9 cellular contexts compared by ENCODE assay signal in the genomic region with DNA sequence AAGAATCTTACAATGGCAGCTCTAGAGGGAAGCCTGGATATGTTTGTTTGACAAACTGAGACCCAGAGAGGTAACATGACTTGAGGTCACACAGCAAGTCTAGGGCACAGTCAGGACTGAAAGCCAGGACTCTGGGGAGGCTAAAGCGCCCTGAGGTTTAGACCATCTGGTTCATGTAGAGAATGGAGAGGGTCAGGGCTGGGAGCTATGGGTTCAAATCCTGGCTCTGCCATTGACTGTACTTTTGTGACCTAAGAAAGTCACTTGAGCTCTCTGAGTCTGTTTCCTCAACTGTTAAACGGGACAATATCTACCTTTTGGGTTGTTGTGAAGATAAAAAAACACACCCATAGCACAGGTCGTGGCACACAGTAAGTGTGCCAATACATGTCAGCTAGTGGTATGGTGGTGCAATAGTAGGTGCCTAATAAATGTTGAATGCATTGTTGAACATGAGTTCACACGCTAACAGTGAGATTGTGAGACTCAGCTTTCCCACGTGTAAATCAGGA. TPM values are rescaled to one million over a fixed set of nuclear protein-coding genes. Genes with fewer than 3 reads are reported as not detected.
DNase-seq lines count a peak whose midpoint lies in the region; ATAC-seq, FAIRE-seq and TF ChIP-seq lines count a peak whose summit lies in the region.
"Had no signal": no experiment of that assay in that cellular context is flagged by ENCODE, and none has a peak within 500 bp of the region (broad histone marks: within the 10 kb centered on the region; RNA-seq: fewer than 3 reads in every experiment).

No MANE protein-coding gene starts in this region.

- peak overlapping the region; percentile 65 to 79 (median 75) for H3K4me3 ChIP-seq in keratinocyte (ENCODE audit: control insufficient read depth in 2 of 3, extremely low read depth in 1 of 3, insufficient read depth in 2 of 3, low read depth in 1 of 3, low read length in 3 of 3)

- no peaks in the 10 kb centered on the region for H3K36me3 ChIP-seq in keratinocyte (ENCODE audit: control insufficient read depth in 2 of 2, extremely low read depth in 1 of 2, insufficient read depth in 2 of 2, low read length in 2 of 2)

- no peaks in the 10 kb centered on the region for H3K79me2 ChIP-seq in keratinocyte (ENCODE audit: control insufficient read depth, insufficient read depth, low read length)

- ATAC-seq in HG03354 (IDR thresholded peaks at IDR 0.05; ENCODE audit: poor library complexity, severe bottlenecking, unreplicated experiment) (no peak), GM18907 (IDR thresholded peaks at IDR 0.05; ENCODE audit: unreplicated experiment) (no peak)

- H3K4me1 Mint-ChIP-seq in T-helper 2 cell treated with Interferon-gamma antibody and Interleukin-4, amounts not matched to agents 5 μg/mL and 100 μg/mL, for 36 hours (ENCODE audit: low read depth) = peaks cover 23% of the 10 kb centered on the region
- peaks cover 12% of the 10 kb centered on the region for H3K4me1 Mint-ChIP-seq in activated naive CD8-positive, alpha-beta T cell (ENCODE audit: low read depth)

- no peaks in the 10 kb centered on the region for H3K9me1 ChIP-seq in keratinocyte (ENCODE audit: control insufficient read depth, extremely low read depth, insufficient read depth, low read length)

- H3K27ac ChIP-seq in keratinocyte (ENCODE audit: control insufficient read depth, insufficient read depth, low read length) (no peak overlapping the region), substantia nigra (ENCODE audit: low read depth, low read length, poor library complexity, severe bottlenecking) (peak overlapping the region; percentile 96)

- FAIRE-seq in keratinocyte (lab: Jason Lieb, UNC) = no peak

- peaks cover 23% of the 10 kb centered on the region for H3K4me1 ChIP-seq in keratinocyte (ENCODE audit: control insufficient read depth, extremely low read depth, insufficient read depth, low read length)

- H3K9me3 ChIP-seq in keratinocyte (ENCODE audit: control insufficient read depth, low read depth, low read length) = no peaks in the 10 kb centered on the region

- no peaks in the 10 kb centered on the region for H3K9me3 Mint-ChIP-seq in T-helper 2 cell treated with Interferon-gamma antibody and Interleukin-4, amounts not matched to agents 5 μg/mL and 100 μg/mL, for 36 hours
- no peaks in the 10 kb centered on the region for H3K9me3 Mint-ChIP-seq in activated naive CD8-positive, alpha-beta T cell (ENCODE audit: low read depth)

- H4K20me1 ChIP-seq in keratinocyte (ENCODE audit: control insufficient read depth, extremely low read depth, insufficient read depth, low read length) = no peaks in the 10 kb centered on the region

- peaks cover 14% of the 10 kb centered on the region for H3K27me3 Mint-ChIP-seq in T-helper 2 cell treated with Interferon-gamma antibody and Interleukin-4, amounts not matched to agents 5 μg/mL and 100 μg/mL, for 36 hours (ENCODE audit: low read depth)
- peaks cover 5% of the 10 kb centered on the region for H3K27me3 Mint-ChIP-seq in activated naive CD8-positive, alpha-beta T cell

- H3K4me3 Mint-ChIP-seq in T-helper 2 cell treated with Interferon-gamma antibody and Interleukin-4, amounts not matched to agents 5 μg/mL and 100 μg/mL, for 36 hours = peak overlapping the region; percentile 90
- peak overlapping the region; percentile 92 for H3K4me3 Mint-ChIP-seq in activated naive CD8-positive, alpha-beta T cell

- H2AFZ ChIP-seq in keratinocyte (ENCODE audit: control insufficient read depth, low read length) = peak overlapping the region; percentile 82

- dilution Hi-C loops in keratinocyte (cut with MboI; ENCODE audit: extremely low pct_ligation_motif_present, low sequenced_read_pairs) = no loop called here

- peak overlapping the region; percentile 70 for H3K9ac ChIP-seq in keratinocyte (ENCODE audit: control insufficient read depth, extremely low read depth, insufficient read depth, low read length)

- peak overlapping the region; percentile 93 for H3K27ac Mint-ChIP-seq in T-helper 2 cell treated with Interferon-gamma antibody and Interleukin-4, amounts not matched to agents 5 μg/mL and 100 μg/mL, for 36 hours
- peak overlapping the region; percentile 58 for H3K27ac Mint-ChIP-seq in activated naive CD8-positive, alpha-beta T cell

- peaks cover 6% of the 10 kb centered on the region for H3K27me3 ChIP-seq in keratinocyte (ENCODE audit: control insufficient read depth, extremely low read depth, insufficient read depth, low read length)

- no peak for TF ChIP-seq CTCF in keratinocyte (optimal IDR thresholded peaks at IDR 0.05 in 1 of 3, IDR thresholded peaks at IDR 0.05 in 1 of 3, conservative IDR thresholded peaks at IDR 0.05 in 1 of 3; ENCODE audit: extremely low read depth in 1 of 3, insufficient read depth in 2 of 3, low read length in 3 of 3)

- peak overlapping the region; percentile 85 for H3K4me2 ChIP-seq in keratinocyte (ENCODE audit: control insufficient read depth, extremely low read depth, insufficient read depth, low read depth, low read length)

- DNase-seq in T-helper 2 cell treated with Interferon-gamma antibody and Interleukin-4, amounts not matched to agents 5 μg/mL and 100 μg/mL, for 36 hours (ENCODE audit: low spot score) = no peak
- DNase-seq in T-helper 2 cell = no peak
- no peak for DNase-seq in keratinocyte (ENCODE audit: low read depth, low spot score)
- DNase-seq in substantia nigra (lab: John Stamatoyannopoulos, UW) = no peak
- DNase-seq in AG08396 (ENCODE audit: low spot score) = no peak
- DNase-seq: activated CD4-positive, CD25-positive, alpha-beta regulatory T cell treated with anti-CD3 and anti-CD28 coated beads, Interleukin-2, amount 50 U/mL, for 72 hours had no signal

- H3K36me3 Mint-ChIP-seq in T-helper 2 cell treated with Interferon-gamma antibody and Interleukin-4, amounts not matched to agents 5 μg/mL and 100 μg/mL, for 36 hours (ENCODE audit: low read depth) = no peaks in the 10 kb centered on the region
- H3K36me3 Mint-ChIP-seq in activated naive CD8-positive, alpha-beta T cell = no peaks in the 10 kb centered on the region

RNA-seq across cellular contexts. Expression of gene TP53INP2, which starts 1.0 kb away (rescaled TPM):
- 0.70 to 2.6 TPM (median 1.0 TPM) in 3 replicates for polyA plus RNA-seq in keratinocyte
- 1.1 TPM for polyA plus RNA-seq in keratinocyte (2011; ENCODE audit: low read depth)
- polyA plus RNA-seq in keratinocyte (2011; cell fraction: cytosol; rRNA removed) = 2.3 and 2.8 TPM in 2 replicates
- 7.3 and 7.5 TPM in 2 replicates for polyA plus RNA-seq in keratinocyte (2011; cell fraction: nucleus; rRNA removed)
- 4.1 and 5.0 TPM in 2 replicates for polyA plus RNA-seq in keratinocyte (2012; ENCODE audit: low replicate concordance)
- 1.3 to 6.2 TPM (median 1.7 TPM) in 3 replicates for polyA minus RNA-seq in keratinocyte
- polyA minus RNA-seq in keratinocyte (2011; cell fraction: cytosol; rRNA and poly(A)+ RNA removed) = 2.3 TPM
- 2.6 and 3.6 TPM in 2 replicates for polyA minus RNA-seq in keratinocyte (2011; cell fraction: nucleus; rRNA and poly(A)+ RNA removed)

RNA-seq across cellular contexts. Expression of gene PIGU, which starts 26.2 kb away (rescaled TPM):
- 33.6 to 48.0 TPM (median 39.0 TPM) in 3 replicates for polyA plus RNA-seq in keratinocyte
- 5.7 TPM for polyA plus RNA-seq in keratinocyte (2011; ENCODE audit: low read depth)
- polyA plus RNA-seq in keratinocyte (2011; cell fraction: cytosol; rRNA removed) = 18.5 and 39.1 TPM in 2 replicates
- polyA plus RNA-seq in keratinocyte (2011; cell fraction: nucleus; rRNA removed) = 59.2 and 66.1 TPM in 2 replicates
- polyA plus RNA-seq in keratinocyte (2012; ENCODE audit: low replicate concordance) = 9.7 and 14.0 TPM in 2 replicates
- polyA minus RNA-seq in keratinocyte = 20.9 to 35.4 TPM (median 33.6 TPM) in 3 replicates
- polyA minus RNA-seq in keratinocyte (2011; cell fraction: cytosol; rRNA and poly(A)+ RNA removed) = 13.0 TPM
- polyA minus RNA-seq in keratinocyte (2011; cell fraction: nucleus; rRNA and poly(A)+ RNA removed) = 19.5 and 31.1 TPM in 2 replicates
